In the genomic region with DNA sequence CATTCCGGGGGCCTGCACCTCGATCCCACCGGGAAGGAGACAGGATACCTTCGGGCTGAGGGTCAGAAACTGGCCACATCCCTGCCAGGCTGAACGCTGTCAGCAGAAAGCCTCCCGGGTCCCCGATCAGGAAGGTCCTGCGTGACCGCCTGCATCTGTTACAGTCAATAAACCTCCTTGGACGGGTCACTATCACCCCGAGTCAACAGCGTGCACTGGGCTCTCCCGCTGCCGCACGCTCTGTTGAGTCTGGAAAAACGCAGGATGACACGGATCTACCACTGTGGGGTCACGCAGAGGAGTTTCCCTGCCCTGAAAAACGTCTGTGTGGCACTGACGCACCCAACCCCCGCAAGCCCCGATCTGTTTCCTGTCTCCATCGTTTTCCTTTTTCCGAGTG, we compare ENCODE assay signal across 1 cellular context.
TF ChIP-seq lines count a peak whose summit lies in the region.

No MANE protein-coding gene starts in this region.

TF ChIP-seq in HepG2, 621 proteins besides CTCF, POLR2A, EP300 and RAD21:
- TF ChIP-seq, protein P1, sequence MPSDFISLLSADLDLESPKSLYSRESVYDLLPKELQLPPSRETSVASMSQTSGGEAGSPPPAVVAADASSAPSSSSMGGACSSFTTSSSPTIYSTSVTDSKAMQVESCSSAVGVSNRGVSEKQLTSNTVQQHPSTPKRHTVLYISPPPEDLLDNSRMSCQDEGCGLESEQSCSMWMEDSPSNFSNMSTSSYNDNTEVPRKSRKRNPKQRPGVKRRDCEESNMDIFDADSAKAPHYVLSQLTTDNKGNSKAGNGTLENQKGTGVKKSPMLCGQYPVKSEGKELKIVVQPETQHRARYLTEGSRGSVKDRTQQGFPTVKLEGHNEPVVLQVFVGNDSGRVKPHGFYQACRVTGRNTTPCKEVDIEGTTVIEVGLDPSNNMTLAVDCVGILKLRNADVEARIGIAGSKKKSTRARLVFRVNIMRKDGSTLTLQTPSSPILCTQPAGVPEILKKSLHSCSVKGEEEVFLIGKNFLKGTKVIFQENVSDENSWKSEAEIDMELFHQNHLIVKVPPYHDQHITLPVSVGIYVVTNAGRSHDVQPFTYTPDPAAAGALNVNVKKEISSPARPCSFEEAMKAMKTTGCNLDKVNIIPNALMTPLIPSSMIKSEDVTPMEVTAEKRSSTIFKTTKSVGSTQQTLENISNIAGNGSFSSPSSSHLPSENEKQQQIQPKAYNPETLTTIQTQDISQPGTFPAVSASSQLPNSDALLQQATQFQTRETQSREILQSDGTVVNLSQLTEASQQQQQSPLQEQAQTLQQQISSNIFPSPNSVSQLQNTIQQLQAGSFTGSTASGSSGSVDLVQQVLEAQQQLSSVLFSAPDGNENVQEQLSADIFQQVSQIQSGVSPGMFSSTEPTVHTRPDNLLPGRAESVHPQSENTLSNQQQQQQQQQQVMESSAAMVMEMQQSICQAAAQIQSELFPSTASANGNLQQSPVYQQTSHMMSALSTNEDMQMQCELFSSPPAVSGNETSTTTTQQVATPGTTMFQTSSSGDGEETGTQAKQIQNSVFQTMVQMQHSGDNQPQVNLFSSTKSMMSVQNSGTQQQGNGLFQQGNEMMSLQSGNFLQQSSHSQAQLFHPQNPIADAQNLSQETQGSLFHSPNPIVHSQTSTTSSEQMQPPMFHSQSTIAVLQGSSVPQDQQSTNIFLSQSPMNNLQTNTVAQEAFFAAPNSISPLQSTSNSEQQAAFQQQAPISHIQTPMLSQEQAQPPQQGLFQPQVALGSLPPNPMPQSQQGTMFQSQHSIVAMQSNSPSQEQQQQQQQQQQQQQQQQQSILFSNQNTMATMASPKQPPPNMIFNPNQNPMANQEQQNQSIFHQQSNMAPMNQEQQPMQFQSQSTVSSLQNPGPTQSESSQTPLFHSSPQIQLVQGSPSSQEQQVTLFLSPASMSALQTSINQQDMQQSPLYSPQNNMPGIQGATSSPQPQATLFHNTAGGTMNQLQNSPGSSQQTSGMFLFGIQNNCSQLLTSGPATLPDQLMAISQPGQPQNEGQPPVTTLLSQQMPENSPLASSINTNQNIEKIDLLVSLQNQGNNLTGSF (CRISPR knock-in tag; IDR thresholded peaks at IDR 0.05): 0 out of 2 replicates have a peak, but pooled peaks have one; percentile 28
- TF ChIP-seq, protein P2, sequence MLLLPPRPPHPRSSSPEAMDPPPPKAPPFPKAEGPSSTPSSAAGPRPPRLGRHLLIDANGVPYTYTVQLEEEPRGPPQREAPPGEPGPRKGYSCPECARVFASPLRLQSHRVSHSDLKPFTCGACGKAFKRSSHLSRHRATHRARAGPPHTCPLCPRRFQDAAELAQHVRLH (CRISPR knock-in tag; IDR thresholded peaks at IDR 0.05; ENCODE audit: borderline replicate concordance, low read depth): no peak
